8 cellular contexts compared by ENCODE assay signal in the genomic region with DNA sequence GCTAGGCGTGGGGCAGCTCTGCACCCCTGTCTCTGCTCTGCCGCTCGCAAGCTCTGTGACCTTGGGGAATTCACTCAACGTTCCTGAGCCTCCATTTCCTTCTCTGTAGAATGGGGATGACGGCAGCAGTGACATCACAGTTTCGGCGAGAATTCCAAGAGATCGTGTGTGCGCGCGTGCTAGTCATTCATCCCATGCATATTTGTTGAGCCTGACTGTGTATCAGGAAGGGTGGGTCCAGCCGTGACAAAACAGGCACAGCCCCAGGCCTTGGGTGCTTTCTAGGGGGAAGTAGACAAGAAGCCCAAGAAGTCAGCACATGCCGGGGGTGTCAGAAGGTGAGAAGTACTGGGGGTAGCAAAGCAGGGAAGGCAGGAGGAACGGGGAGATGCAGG.
DNase-seq lines count a peak whose midpoint lies in the region; ATAC-seq and TF ChIP-seq lines count a peak whose summit lies in the region.

No MANE protein-coding gene starts in this region.

- peak overlapping the region; percentile 74 for H3K27ac ChIP-seq in Panc1 (ENCODE audit: low read length)
- H3K27ac ChIP-seq in heart right ventricle: peak overlapping the region; percentile 57 to 96 (median 88)
- H3K27ac ChIP-seq in stomach smooth muscle (ENCODE audit: low read length): peak overlapping the region; percentile 93

- 55 to 67% methylated on average over 14 of the region's 14 CpGs for WGBS in heart right ventricle, 2 donors

- H3K4me3 ChIP-seq in Caco-2 (ENCODE audit: low read depth, low read length): no peak overlapping the region
- H3K4me3 ChIP-seq in Panc1 (ENCODE audit: low read depth in 2 of 2, low read length in 2 of 2): no peak overlapping the region
- peak overlapping the region in 8 of 10 donors; percentile 13 to 45 (median 36) for H3K4me3 ChIP-seq in heart right ventricle
- peak overlapping the region; percentile 51 to 71 for H3K4me3 ChIP-seq in stomach smooth muscle (ENCODE audit: low read length in 2 of 2)

- BruUV-seq in Caco-2 (replicated peaks; lab: Mats Ljungman, UMichigan): no TSS peak
- BruUV-seq in Panc1 (replicated peaks; lab: Mats Ljungman, UMichigan): no TSS peak

- no peaks in the 10 kb centered on the region for H3K27me3 ChIP-seq in Caco-2 (replicated peaks; ENCODE audit: control insufficient read depth, insufficient read depth, low read length)
- no peaks in the 10 kb centered on the region for H3K27me3 ChIP-seq in Panc1 (ENCODE audit: control insufficient read depth, insufficient read depth, low read length)
- no peaks in the 10 kb centered on the region for H3K27me3 ChIP-seq in heart right ventricle
- no peaks in the 10 kb centered on the region for H3K27me3 ChIP-seq in stomach smooth muscle (ENCODE audit: control insufficient read depth in 1 of 2, insufficient read depth in 2 of 2, low read length in 2 of 2)

- H3K9ac ChIP-seq in stomach smooth muscle (ENCODE audit: low read length in 2 of 2): peak overlapping the region; percentile 65 to 75

- H3K4me1 ChIP-seq in Caco-2 (peaks cover 19% of the 10 kb centered on the region), Panc1 (ENCODE audit: control insufficient read depth, insufficient read depth, low read length) (peaks cover 27% of the 10 kb centered on the region), heart right ventricle (peaks cover 0 to 49% (median 11%) of the 10 kb centered on the region in 9 donors), stomach smooth muscle (ENCODE audit: control insufficient read depth, insufficient read depth, low read length) (peaks cover 25% of the 10 kb centered on the region)

- in situ Hi-C loops in Panc1 (cut with HindIII; ENCODE audit: low pct_unique_long_range_greater_than_20kb, low sequenced_read_pairs): no loop called here

- POLR2A ChIA-PET in Caco-2 (lab: Charles Lee) (no interaction called here), Panc1 (lab: Charles Lee) (no interaction called here)

- DNase-seq in Caco-2: no peak
- DNase-seq in Panc1 (ENCODE audit: low read depth, low spot score): no peak
- DNase-seq in heart right ventricle: peak; percentile 63 to 73
- no peak for DNase-seq in iPS-NIHi11 (ENCODE audit: low spot score)
- DNase-seq in NCI-H128 (lab: John Stamatoyannopoulos, UW; ENCODE audit: unreplicated experiment): no peak
- no peak for DNase-seq in NCI-H226

- intact Hi-C loops in Caco-2 (cut with micrococcal nuclease; ENCODE audit: unreplicated experiment) (no loop called here), Panc1 (cut with micrococcal nuclease; ENCODE audit: unreplicated experiment) (no loop called here), heart right ventricle (cut with DNase I) (no loop called here)

- H3K9me3 ChIP-seq in Caco-2: peaks cover under 1% of the 10 kb centered on the region
- H3K9me3 ChIP-seq in Panc1 (ENCODE audit: control insufficient read depth, insufficient read depth, low read depth, low read length): no peaks in the 10 kb centered on the region
- H3K9me3 ChIP-seq in heart right ventricle: peaks cover 0 to 2% (median 0%) of the 10 kb centered on the region in 11 donors
- no peaks in the 10 kb centered on the region for H3K9me3 ChIP-seq in stomach smooth muscle (ENCODE audit: control insufficient read depth in 2 of 2, low read length in 2 of 2)

- peaks cover 18% of the 10 kb centered on the region for H3K4me1 Mint-ChIP-seq in Caco-2 (ENCODE audit: low read depth, unreplicated experiment)

- no peak for TF ChIP-seq CTCF in Caco-2 (IDR thresholded peaks at IDR 0.05; ENCODE audit: insufficient read depth in 1 of 2, low read depth in 1 of 2, low read length in 1 of 2, severe bottlenecking in 1 of 2, unreplicated experiment in 1 of 2)
- no peak for TF ChIP-seq CTCF in Panc1 (IDR thresholded peaks at IDR 0.05)
- TF ChIP-seq CTCF in heart right ventricle (IDR thresholded peaks at IDR 0.05): no peak

- H3K27ac Mint-ChIP-seq in Caco-2 (ENCODE audit: unreplicated experiment): peak overlapping the region; percentile 74

- H3K27me3 Mint-ChIP-seq in Caco-2 (ENCODE audit: insufficient read depth, unreplicated experiment): no peaks in the 10 kb centered on the region

- no peaks in the 10 kb centered on the region for H3K9me3 Mint-ChIP-seq in Caco-2 (ENCODE audit: unreplicated experiment)

- peak; percentile 42 for ATAC-seq in GM21515 (IDR thresholded peaks at IDR 0.05; ENCODE audit: unreplicated experiment)
- ATAC-seq in Panc1: no peak
- peak; percentile 72 to 94 (median 86) for ATAC-seq in heart right ventricle

- no peak overlapping the region for H3K4me3 Mint-ChIP-seq in Caco-2 (ENCODE audit: unreplicated experiment)

- no peaks in the 10 kb centered on the region for H3K36me3 ChIP-seq in Caco-2 (ENCODE audit: control insufficient read depth, insufficient read depth, low read length)
- H3K36me3 ChIP-seq in Panc1 (ENCODE audit: control insufficient read depth, insufficient read depth, low read length): no peaks in the 10 kb centered on the region
- H3K36me3 ChIP-seq in heart right ventricle: no peaks in the 10 kb centered on the region
- H3K36me3 ChIP-seq in stomach smooth muscle (ENCODE audit: control insufficient read depth in 2 of 2, insufficient read depth in 2 of 2, low read length in 2 of 2): no peaks in the 10 kb centered on the region

- peaks cover 5% of the 10 kb centered on the region for H3K36me3 Mint-ChIP-seq in Caco-2 (ENCODE audit: insufficient read depth, unreplicated experiment)

- CTCF ChIA-PET in Caco-2 (lab: Charles Lee): no interaction called here
- CTCF ChIA-PET in Panc1 (lab: Charles Lee): no interaction called here

Comparison
In these comparisons a context has a peak if more than half of its experiments do, and no peak if none do; other contexts are left out.
1. DNase-seq: peak in heart right ventricle (2 of 2); none in Caco-2 (0 of 2), Panc1 (single experiment), iPS-NIHi11 (single experiment), NCI-H128 (single experiment) and NCI-H226 (single experiment).
2. H3K4me3 ChIP-seq: peak in heart right ventricle (8 of 10) and stomach smooth muscle (2 of 2); none in Caco-2 (single experiment) and Panc1 (0 of 2).
3. Peak in every context shown above with its lines, with median percentiles within 50 percentile points of each other: H3K27ac ChIP-seq.